ENCODE assay signal across 20 cellular contexts in the genomic region with DNA sequence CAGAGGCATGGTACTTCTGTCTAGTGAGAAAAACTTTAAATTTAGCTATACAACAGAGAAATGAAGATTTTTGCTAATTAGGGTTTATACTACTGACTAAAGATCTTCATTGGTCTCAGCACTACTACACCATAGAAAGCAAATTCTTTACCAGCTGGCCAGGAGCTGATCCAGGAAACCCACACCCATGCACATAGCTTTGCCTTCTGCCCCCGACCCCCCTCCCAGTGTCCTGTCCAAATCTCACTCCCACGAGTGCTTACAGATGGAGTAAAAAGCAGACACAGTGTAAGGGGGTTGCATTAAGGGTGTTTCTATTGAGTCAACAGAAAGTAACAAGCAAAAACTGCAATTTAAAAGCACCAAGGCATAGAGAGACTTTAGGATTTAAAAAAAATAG.
DNase-seq lines count a peak whose midpoint lies in the region; ATAC-seq and TF ChIP-seq lines count a peak whose summit lies in the region.
"Had no signal": no experiment of that assay in that cellular context is flagged by ENCODE, and none has a peak within 500 bp of the region (broad histone marks: within the 10 kb centered on the region; RNA-seq: fewer than 3 reads in every experiment).

No MANE protein-coding gene starts in this region.

- no peak overlapping the region for H3K4me2 ChIP-seq in trophoblast cell (ENCODE audit: low read length)
- H3K4me2 ChIP-seq: PC-9 had no signal

- no peak overlapping the region for H4K8ac ChIP-seq in trophoblast cell (ENCODE audit: low read depth, low read length)

- H3K9ac ChIP-seq in trophoblast cell (ENCODE audit: low read length): no peak overlapping the region
- H3K9ac ChIP-seq in colonic mucosa (ENCODE audit: low read depth in 2 of 2, low read length in 2 of 2): no peak overlapping the region

- peak overlapping the region; percentile 61 for H4K91ac ChIP-seq in trophoblast cell (ENCODE audit: low read depth, low read length)

- no peak overlapping the region for H3K4ac ChIP-seq in trophoblast cell (ENCODE audit: low read depth, low read length)

- no peaks in the 10 kb centered on the region for H3K27me3 ChIP-seq in trophoblast cell (ENCODE audit: insufficient read depth, low read length)
- no peaks in the 10 kb centered on the region for H3K27me3 ChIP-seq in colonic mucosa
- H3K27me3 ChIP-seq: MG63 had no signal

- H3K4me3 ChIP-seq in trophoblast cell (ENCODE audit: low read depth, low read length) (no peak overlapping the region), colonic mucosa (no peak overlapping the region)
- H3K4me3 ChIP-seq: K562, MG63, PC-9 had no signal

- no peak for TF ChIP-seq CTCF in colonic mucosa (IDR thresholded peaks at IDR 0.05)

- no peak overlapping the region for H3K27ac ChIP-seq in trophoblast cell (ENCODE audit: low read depth, low read length)
- no peak overlapping the region for H3K27ac ChIP-seq in colonic mucosa
- H3K27ac ChIP-seq: 22Rv1, C4-2B, PC-9 had no signal

- no peak overlapping the region for H2AK5ac ChIP-seq in trophoblast cell (ENCODE audit: low read length)

- no peak overlapping the region for H2BK12ac ChIP-seq in trophoblast cell (ENCODE audit: low read length)

- H3K4me1 ChIP-seq in trophoblast cell (ENCODE audit: control insufficient read depth in 1 of 2, insufficient read depth in 2 of 2, low read length in 2 of 2): peaks cover 13% of the 10 kb centered on the region in 2 experiments
- no peaks in the 10 kb centered on the region for H3K4me1 ChIP-seq in colonic mucosa

- intact Hi-C loops in left ventricle myocardium superior (cut with micrococcal nuclease) (no loop called here), Right ventricle myocardium superior (cut with DNase I) (no loop called here), colonic mucosa (cut with DNase I) (no loop called here)

- H3K36me3 ChIP-seq in trophoblast cell (ENCODE audit: control insufficient read depth in 1 of 2, insufficient read depth in 2 of 2, low read length in 2 of 2) (no peaks in the 10 kb centered on the region), colonic mucosa (no peaks in the 10 kb centered on the region)
- H3K36me3 ChIP-seq: MG63 had no signal

- H2BK120ac ChIP-seq in trophoblast cell (ENCODE audit: insufficient read depth, low read length, poor library complexity): no peak overlapping the region

- no peak overlapping the region for H4K12ac ChIP-seq in trophoblast cell (ENCODE audit: low read depth, low read length)

- no CpG with 5 or more reads among the region's 2 CpGs for whole genome bisulfite sequencing in trophoblast cell (ENCODE audit: extremely low coverage, insufficient coverage, insufficient read length)

- no peak overlapping the region for H2AFZ ChIP-seq in trophoblast cell (ENCODE audit: insufficient read depth, low read length, poor library complexity)
- H2AFZ ChIP-seq: PC-9 had no signal

- ATAC-seq in left ventricle myocardium superior (peak; percentile 54), Right ventricle myocardium superior (ENCODE audit: poor library complexity) (no peak)
- ATAC-seq: CD8-positive, alpha-beta T cell; K562 had no signal

- no peak overlapping the region for H3K14ac ChIP-seq in trophoblast cell (ENCODE audit: low read length)

- no peak overlapping the region for H3K18ac ChIP-seq in trophoblast cell (ENCODE audit: low read length)

- DNase-seq in DMS 273 (lab: John Stamatoyannopoulos, UW; ENCODE audit: unreplicated experiment) (peak; percentile 1), DMS 273 treated with DMSO at 0.1 percent for 48 hours (lab: John Stamatoyannopoulos, UW) (no peak), left ventricle myocardium superior (no peak), Right ventricle myocardium superior (no peak), trophoblast cell (no peak), NCI-H1417 treated with DMSO at 0.1 percent for 48 hours (lab: John Stamatoyannopoulos, UW) (no peak), colonic mucosa (no peak)
- DNase-seq: Caco-2; CD8-positive, alpha-beta T cell; GF-D8; HCEC 1CT; MG63; NCI-H1694 treated with DMSO at 0.1 percent for 48 hours; NCI-H2171 treated with DMSO at 0.1 percent for 48 hours; NCI-H82; NK-92 treated with Interleukin-12 subunit alpha and Interleukin-12 subunit beta, amount 100 ng/mL, for 24 hours; PC-9 had no signal

- H3K9me3 ChIP-seq in trophoblast cell (ENCODE audit: insufficient read depth, low read depth, low read length) (no peaks in the 10 kb centered on the region), colonic mucosa (no peaks in the 10 kb centered on the region)
- H3K9me3 ChIP-seq: Caco-2, MG63 had no signal

- H2BK5ac ChIP-seq in trophoblast cell (ENCODE audit: low read depth, low read length, poor library complexity): no peak overlapping the region

- peaks cover 8% of the 10 kb centered on the region for H3K79me1 ChIP-seq in trophoblast cell (ENCODE audit: low read length)

- H3K23ac ChIP-seq in trophoblast cell (ENCODE audit: low read length): no peak overlapping the region

- no peaks in the 10 kb centered on the region for H3K79me2 ChIP-seq in trophoblast cell (ENCODE audit: control insufficient read depth, insufficient read depth, low read length, poor library complexity)
